In the genomic region with DNA sequence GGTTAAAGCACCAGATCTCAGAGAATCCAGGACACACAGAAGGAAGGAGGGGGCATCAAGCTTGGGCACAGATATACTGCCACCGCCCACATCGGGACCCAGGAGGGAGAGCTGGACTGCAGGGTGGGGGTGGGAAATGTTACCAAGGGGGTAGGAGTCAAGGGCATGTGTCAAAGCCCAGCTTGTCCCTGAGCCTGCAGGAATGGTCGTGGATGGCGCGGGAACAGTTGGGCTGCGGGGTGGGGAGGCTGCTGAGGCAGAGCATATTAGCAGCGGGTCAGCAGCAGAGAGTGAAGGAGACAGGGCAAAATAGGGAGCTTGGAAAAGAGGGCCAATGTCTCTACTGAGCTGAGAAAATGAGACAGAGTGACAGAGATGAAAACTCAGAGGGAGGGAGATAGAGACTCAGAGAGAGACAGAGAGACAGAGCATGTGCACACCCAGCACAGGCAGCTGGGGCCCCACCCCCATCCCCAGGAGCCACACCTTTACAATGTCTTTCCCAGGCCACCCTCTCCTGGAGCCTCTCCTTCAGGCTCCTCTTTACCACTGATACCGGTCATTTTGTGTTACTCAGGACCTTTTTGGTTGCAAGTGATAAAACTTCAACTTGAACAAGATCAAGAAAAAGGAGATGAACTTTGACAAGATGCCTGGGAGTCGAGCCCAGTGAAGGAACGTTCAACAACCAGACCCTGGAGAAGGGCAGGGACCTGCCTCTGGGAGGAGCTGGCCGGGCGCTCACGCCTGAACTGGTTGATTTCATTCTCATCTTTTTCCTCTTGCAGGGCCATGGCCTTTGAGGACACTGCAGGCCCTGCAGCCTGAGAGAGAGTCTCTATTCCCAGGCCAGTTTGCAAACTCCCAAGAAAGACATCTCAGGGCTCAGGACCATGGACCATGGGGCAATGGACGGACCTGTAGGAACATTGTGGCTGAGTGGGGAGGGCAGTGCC, we compare ENCODE assay signal across 19 cellular contexts. TPM values are rescaled to one million over a fixed set of nuclear protein-coding genes. Genes with fewer than 3 reads are reported as not detected.
A peak's percentile ranks its signal among the peaks of the same experiment; 100 is the strongest.
DNase-seq lines count a peak whose midpoint lies in the region; ATAC-seq, FAIRE-seq and TF ChIP-seq lines count a peak whose summit lies in the region.
"Had no signal": no experiment of that assay in that cellular context is flagged by ENCODE, and none has a peak within 500 bp of the region (broad histone marks: within the 10 kb centered on the region; RNA-seq: fewer than 3 reads in every experiment).

No MANE protein-coding gene starts in this region.

- no peak for TF ChIP-seq POLR2A in sigmoid colon (IDR thresholded peaks at IDR 0.05)

- H3K23ac ChIP-seq in trophoblast cell (ENCODE audit: low read length): no peak overlapping the region

- H3K27ac ChIP-seq in GM23338 (ENCODE audit: low read depth): no peak overlapping the region
- peak overlapping the region; percentile 18 to 35 for H3K27ac ChIP-seq in right atrium auricular region
- peak overlapping the region in 3 of 4 donors; percentile 77 to 84 (median 83) for H3K27ac ChIP-seq in sigmoid colon
- no peak overlapping the region for H3K27ac ChIP-seq in trophoblast cell (ENCODE audit: low read depth, low read length)
- H3K27ac ChIP-seq: PC-9 had no signal

- intact Hi-C loops in sigmoid colon (cut with DNase I): loop anchor here (1.0 kb wide), 1 partner anchor 53 kb away; no protein-coding TSS in a partner anchor

- FAIRE-seq in frontal cortex (lab: Jason Lieb, UNC): no peak
- FAIRE-seq: colon, GM18507, HTR-8/SVneo had no signal

- no peak overlapping the region for H2AFZ ChIP-seq in GM23338
- no peak overlapping the region for H2AFZ ChIP-seq in trophoblast cell (ENCODE audit: insufficient read depth, low read length, poor library complexity)
- H2AFZ ChIP-seq: PC-9 had no signal

- H3K14ac ChIP-seq in trophoblast cell (ENCODE audit: low read length): no peak overlapping the region

- no peak overlapping the region for H3K27ac Mint-ChIP-seq in GM23338
- H3K27ac Mint-ChIP-seq: activated T-helper 1 cell treated with anti-CD3 and anti-CD28 coated beads, Interleukin-12 subunit alpha, Interleukin-12 subunit beta, Interleukin-2, Interleukin-4 antibody, amounts not matched to agents 30 ng/mL and 10 ng/mL and 1 ng/mL, durations not matched to agents 14 hours and 24 hours and 36 hours had no signal

- no peaks in the 10 kb centered on the region for H3K36me3 ChIP-seq in GM23338 (ENCODE audit: insufficient read depth)
- H3K36me3 ChIP-seq in right atrium auricular region: no peaks in the 10 kb centered on the region
- no peaks in the 10 kb centered on the region for H3K36me3 ChIP-seq in sigmoid colon
- H3K36me3 ChIP-seq in trophoblast cell (ENCODE audit: control insufficient read depth in 1 of 2, insufficient read depth in 2 of 2, low read length in 2 of 2): no peaks in the 10 kb centered on the region

- H3K4me3 ChIP-seq in GM23338 (no peak overlapping the region), right atrium auricular region (no peak overlapping the region), sigmoid colon (no peak overlapping the region), trophoblast cell (ENCODE audit: low read depth, low read length) (no peak overlapping the region)
- H3K4me3 ChIP-seq: PC-9 had no signal

- H3K4me2 ChIP-seq in GM23338 (no peak overlapping the region), trophoblast cell (ENCODE audit: low read length) (no peak overlapping the region)
- H3K4me2 ChIP-seq: PC-9 had no signal

- H3K4me1 Mint-ChIP-seq in GM23338: peaks cover 32% of the 10 kb centered on the region

- H3K36me3 Mint-ChIP-seq in GM23338 (ENCODE audit: low read depth): no peaks in the 10 kb centered on the region; the same call in 2 of the 3 replicates
- H3K36me3 Mint-ChIP-seq: activated naive CD4-positive, alpha-beta T cell treated with anti-CD3 and anti-CD28 coated beads, Interleukin-2, amount 50 U/mL, for 72 hours had no signal

- no peak overlapping the region for H2BK5ac ChIP-seq in trophoblast cell (ENCODE audit: low read depth, low read length, poor library complexity)

- no peak overlapping the region for H4K8ac ChIP-seq in trophoblast cell (ENCODE audit: low read depth, low read length)

- no peaks in the 10 kb centered on the region; the same call in 2 of the 3 replicates for H3K9me3 Mint-ChIP-seq in GM23338
- H3K9me3 Mint-ChIP-seq: activated naive CD4-positive, alpha-beta T cell treated with anti-CD3 and anti-CD28 coated beads, Interleukin-2, amount 50 U/mL, for 72 hours; activated T-helper 1 cell treated with anti-CD3 and anti-CD28 coated beads, Interleukin-12 subunit alpha, Interleukin-12 subunit beta, Interleukin-2, Interleukin-4 antibody, amounts not matched to agents 30 ng/mL and 10 ng/mL and 1 ng/mL, durations not matched to agents 14 hours and 24 hours and 36 hours had no signal

- H3K9me3 ChIP-seq in right atrium auricular region (no peaks in the 10 kb centered on the region), sigmoid colon (no peaks in the 10 kb centered on the region), trophoblast cell (ENCODE audit: insufficient read depth, low read depth, low read length) (no peaks in the 10 kb centered on the region)

- TF ChIP-seq EP300 in sigmoid colon (IDR thresholded peaks at IDR 0.05): no peak

- H4K12ac ChIP-seq in trophoblast cell (ENCODE audit: low read depth, low read length): no peak overlapping the region

- 29 to 73% methylated on average over 14 of the region's 14 CpGs for WGBS in sigmoid colon, 2 donors
- no CpG with 5 or more reads among the region's 14 CpGs for WGBS in trophoblast cell (ENCODE audit: extremely low coverage, insufficient coverage, insufficient read length)

- H2AK5ac ChIP-seq in trophoblast cell (ENCODE audit: low read length): no peak overlapping the region

- H4K91ac ChIP-seq in trophoblast cell (ENCODE audit: low read depth, low read length): no peak overlapping the region

- no peak overlapping the region; the same call in 2 of the 3 replicates for H3K4me3 Mint-ChIP-seq in GM23338
- H3K4me3 Mint-ChIP-seq: activated T-helper 1 cell treated with anti-CD3 and anti-CD28 coated beads, Interleukin-12 subunit alpha, Interleukin-12 subunit beta, Interleukin-2, Interleukin-4 antibody, amounts not matched to agents 30 ng/mL and 10 ng/mL and 1 ng/mL, durations not matched to agents 14 hours and 24 hours and 36 hours had no signal

- no peaks in the 10 kb centered on the region for H3K79me1 ChIP-seq in trophoblast cell (ENCODE audit: low read length)

- H3K4ac ChIP-seq in trophoblast cell (ENCODE audit: low read depth, low read length): no peak overlapping the region

- H3K27me3 Mint-ChIP-seq in GM23338 (ENCODE audit: insufficient read depth, low read depth, poor library complexity): peaks cover 40% of the 10 kb centered on the region

- DNase-seq in GM23338 (ENCODE audit: low spot score) (no peak), RPMI8226 (peak; percentile 44), right atrium auricular region (ENCODE audit: low spot score) (no peak), sigmoid colon (no peak), MV-4-11 (lab: John Stamatoyannopoulos, UW) (no peak), trophoblast cell (no peak), frontal cortex (ENCODE audit: low spot score in 2 of 2) (no peak)
- DNase-seq: activated CD4-positive, CD25-positive, alpha-beta regulatory T cell treated with anti-CD3 and anti-CD28 coated beads, Interleukin-2, amount 50 U/mL, for 72 hours; GOT3; T1000 had no signal

- H3K27me3 ChIP-seq in GM23338 (ENCODE audit: insufficient read depth) (no peaks in the 10 kb centered on the region), right atrium auricular region (peaks cover 0 to 4% of the 10 kb centered on the region in 2 donors), sigmoid colon (no peaks in the 10 kb centered on the region), trophoblast cell (ENCODE audit: insufficient read depth, low read length) (no peaks in the 10 kb centered on the region)

- H3K79me2 ChIP-seq in GM23338 (replicated peaks; ENCODE audit: insufficient read depth): no peaks in the 10 kb centered on the region
- H3K79me2 ChIP-seq in trophoblast cell (ENCODE audit: control insufficient read depth, insufficient read depth, low read length, poor library complexity): no peaks in the 10 kb centered on the region

- H3K18ac ChIP-seq in trophoblast cell (ENCODE audit: low read length): no peak overlapping the region

- no peaks in the 10 kb centered on the region for H4K20me1 ChIP-seq in GM23338 (replicated peaks; ENCODE audit: insufficient read depth)

- no peak overlapping the region for H2BK12ac ChIP-seq in trophoblast cell (ENCODE audit: low read length)

- H3K9ac ChIP-seq in trophoblast cell (ENCODE audit: low read length): no peak overlapping the region

- H3K4me1 ChIP-seq in GM23338 (ENCODE audit: insufficient read depth) (peaks cover 11% of the 10 kb centered on the region; the same call in 1 of the 2 replicates), right atrium auricular region (peaks cover 0 to 41% of the 10 kb centered on the region in 2 donors), sigmoid colon (peaks cover 0 to 50% (median 44%) of the 10 kb centered on the region in 4 donors), trophoblast cell (ENCODE audit: control insufficient read depth in 1 of 2, insufficient read depth in 2 of 2, low read length in 2 of 2) (peaks cover 10% of the 10 kb centered on the region in 2 experiments)

- no peak overlapping the region for H2BK120ac ChIP-seq in trophoblast cell (ENCODE audit: insufficient read depth, low read length, poor library complexity)

- TF ChIP-seq CTCF in GM23338 (conservative IDR thresholded peaks at IDR 0.05; ENCODE audit: low read depth in 2 of 2): no peak
- TF ChIP-seq CTCF in right atrium auricular region (IDR thresholded peaks at IDR 0.05): no peak
- TF ChIP-seq CTCF in sigmoid colon (IDR thresholded peaks at IDR 0.05): no peak

- peak; percentile 10; the same call in 1 of the 3 replicates for ATAC-seq in GM23338
- ATAC-seq: activated naive CD4-positive, alpha-beta T cell treated with anti-CD3 and anti-CD28 coated beads, Interleukin-2, amount 50 U/mL, for 72 hours had no signal

- H3K9me2 ChIP-seq in GM23338 (ENCODE audit: insufficient read depth): no peaks in the 10 kb centered on the region

- no peaks in the 10 kb centered on the region for H3F3A ChIP-seq in GM23338 (replicated peaks; ENCODE audit: low read depth)

TF ChIP-seq in GM23338, 12 proteins besides CTCF, POLR2A, EP300 and RAD21 (continues in another document):
- TF ChIP-seq STAT1 (IDR thresholded peaks at IDR 0.05; ENCODE audit: unreplicated experiment) (no peak), ZNF114 (CRISPR knock-in tag; IDR thresholded peaks at IDR 0.05) (no peak)

RNA-seq across cellular contexts. Expression of a gene that starts 50.0 kb away (rescaled TPM):
- 0.47 TPM in 1 of 2 replicates, not detected in the other for total RNA-seq in GM23338 (2014; rRNA removed; shearing (Covaris generic))
- polyA plus RNA-seq in GM23338 (2016; fragmentation: Nextera tagmentation; extraction: Ambion mirVana): not detected in 2 replicates
- not detected for total RNA-seq in right atrium auricular region
- total RNA-seq in sigmoid colon: 1 to 10 TPM in 1 of 4 donors, not detected in 3; 1.4 TPM
- polyA plus RNA-seq in sigmoid colon: 100 to 1,000 TPM in 1 of 3 donors, 10 to 100 TPM in 2; 30.6 to 155 (median 64.0) TPM
- 0.18 and 0.21 TPM in 2 replicates for polyA plus RNA-seq in trophoblast cell (2013)
- not detected for total RNA-seq in frontal cortex
- total RNA-seq: activated CD8-positive, alpha-beta memory T cell treated with anti-CD3 and anti-CD28 coated beads for 36 hours; activated naive CD4-positive, alpha-beta T cell treated with anti-CD3 and anti-CD28 coated beads, Interleukin-2, amount 50 U/mL, for 72 hours; activated T-helper 1 cell treated with anti-CD3 and anti-CD28 coated beads, Interleukin-12 subunit alpha, Interleukin-12 subunit beta, Interleukin-2, Interleukin-4 antibody, amounts not matched to agents 30 ng/mL and 10 ng/mL and 1 ng/mL, durations not matched to agents 14 hours and 24 hours and 36 hours; LHCN-M2 had no signal
- polyA plus RNA-seq: neural cell had no signal

Comparison
In these comparisons a context has a peak if more than half of its experiments do, and no peak if none do; other contexts are left out.
1. H3K27ac ChIP-seq: peak in right atrium auricular region (2 of 2) and sigmoid colon (3 of 4); none in GM23338 (single experiment) and trophoblast cell (single experiment).